ENCODE assay signal across 14 cellular contexts in the genomic region with DNA sequence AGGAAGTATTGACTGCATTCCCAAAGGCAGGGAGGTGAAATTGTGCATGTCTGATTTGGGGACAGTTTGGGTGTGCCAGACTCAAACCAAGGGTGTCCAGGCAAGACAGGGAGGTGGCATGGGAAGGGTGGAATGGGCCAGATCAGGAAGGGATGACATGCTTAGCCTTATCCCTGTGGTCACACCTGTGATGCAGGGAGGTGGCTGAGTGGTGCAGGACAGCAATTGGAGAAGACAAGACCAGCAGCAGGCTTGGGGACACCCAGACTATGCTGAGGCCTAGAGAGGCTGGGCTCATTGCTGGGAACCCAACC. TPM values are rescaled to one million over a fixed set of nuclear protein-coding genes. Genes with fewer than 3 reads are reported as not detected.
DNase-seq lines count a peak whose midpoint lies in the region; ATAC-seq, FAIRE-seq and TF ChIP-seq lines count a peak whose summit lies in the region.
"Had no signal": no experiment of that assay in that cellular context is flagged by ENCODE, and none has a peak within 500 bp of the region (broad histone marks: within the 10 kb centered on the region; RNA-seq: fewer than 3 reads in every experiment).

No MANE protein-coding gene starts in this region.

- no TSS peak for BruUV-seq in A673 (replicated peaks; lab: Mats Ljungman, UMichigan)

- H3K27ac Mint-ChIP-seq in activated naive CD4-positive, alpha-beta T cell treated with anti-CD3 and anti-CD28 coated beads, Interleukin-2, amount 50 U/mL, for 72 hours, result no peak overlapping the region

- CTCF ChIA-PET in A673 (lab: Charles Lee), result no interaction called here

- no peak overlapping the region for H2AFZ ChIP-seq in neural cell (ENCODE audit: low read depth, low read length)

- TF ChIP-seq EP300 in neural cell (conservative IDR thresholded peaks at IDR 0.05; ENCODE audit: poor library complexity, severe bottlenecking), result no peak

- H3K27ac ChIP-seq in A673 (ENCODE audit: low read depth, low read length, poor library complexity, severe bottlenecking), result peak overlapping the region; percentile 82
- peak overlapping the region; percentile 59 to 78 (median 72) for H3K27ac ChIP-seq in body of pancreas
- H3K27ac ChIP-seq in neural cell (ENCODE audit: low read length), result no peak overlapping the region

- no peak overlapping the region for H3K4me3 ChIP-seq in A673 (ENCODE audit: low read depth, low read length, poor library complexity, severe bottlenecking)
- no peak overlapping the region for H3K4me3 ChIP-seq in body of pancreas
- H3K4me3 ChIP-seq in neural cell (ENCODE audit: low read length), result peak overlapping the region; percentile 58

- H3K36me3 Mint-ChIP-seq in activated naive CD4-positive, alpha-beta T cell treated with anti-CD3 and anti-CD28 coated beads, Interleukin-2, amount 50 U/mL, for 72 hours, result no peaks in the 10 kb centered on the region
- H3K36me3 Mint-ChIP-seq: stimulated activated naive B cell treated with anti-CD40 and anti-IgM and Interleukin-4, amounts not matched to agents 10 μg/mL and 1 μg/mL and 100 μg/mL, for 72 hours had no signal

- FAIRE-seq in D721Med (lab: Jason Lieb, UNC) (no peak), GM12891 (lab: Jason Lieb, UNC) (no peak)
- FAIRE-seq: endometrium had no signal

- H3K79me2 ChIP-seq in neural cell (replicated peaks; ENCODE audit: insufficient read depth, low read length), result no peaks in the 10 kb centered on the region

- no peak for DNase-seq in A673 (ENCODE audit: low spot score)
- peak; percentile 12 for DNase-seq in D721Med (ENCODE audit: insufficient read length, low spot score)
- no peak for DNase-seq in body of pancreas
- no peak for DNase-seq in GM12891 (ENCODE audit: insufficient read length, low spot score)
- DNase-seq in activated naive CD4-positive, alpha-beta T cell treated with anti-CD3 and anti-CD28 coated beads, Interleukin-2, amount 50 U/mL, for 72 hours (ENCODE audit: low spot score in 2 of 2), result no peak
- DNase-seq: left ventricle myocardium superior; SIG-M5; stimulated activated naive B cell treated with anti-CD40 and anti-IgM and Interleukin-4, amounts not matched to agents 10 μg/mL and 1 μg/mL and 100 μg/mL, for 72 hours had no signal

- intact Hi-C loops in A673 (cut with micrococcal nuclease; ENCODE audit: unreplicated experiment), result no loop called here
- intact Hi-C loops in body of pancreas (cut with DNase I), result no loop called here

- POLR2A ChIA-PET in A673 (lab: Charles Lee; ENCODE audit: low non-redundant PET), result no interaction called here

- TF ChIP-seq RAD21 in neural cell (conservative IDR thresholded peaks at IDR 0.05), result no peak

- H3K4me1 ChIP-seq in A673 (ENCODE audit: insufficient read depth, low read length, poor library complexity, severe bottlenecking) (peaks cover 49% of the 10 kb centered on the region), body of pancreas (peaks cover 46% of the 10 kb centered on the region)

- H3K9me3 Mint-ChIP-seq in activated naive CD4-positive, alpha-beta T cell treated with anti-CD3 and anti-CD28 coated beads, Interleukin-2, amount 50 U/mL, for 72 hours, result no peaks in the 10 kb centered on the region
- H3K9me3 Mint-ChIP-seq: stimulated activated naive B cell treated with anti-CD40 and anti-IgM and Interleukin-4, amounts not matched to agents 10 μg/mL and 1 μg/mL and 100 μg/mL, for 72 hours had no signal

- H3K9me2 ChIP-seq in neural cell (ENCODE audit: insufficient read depth, low read length), result no peaks in the 10 kb centered on the region

- H3K9me3 ChIP-seq in A673 (ENCODE audit: low read depth, low read length, poor library complexity, severe bottlenecking), result no peaks in the 10 kb centered on the region
- no peaks in the 10 kb centered on the region for H3K9me3 ChIP-seq in body of pancreas
- no peaks in the 10 kb centered on the region for H3K9me3 ChIP-seq in neural cell (ENCODE audit: low read length)
- H3K9me3 ChIP-seq: heart left ventricle had no signal

- no peaks in the 10 kb centered on the region for H4K20me1 ChIP-seq in neural cell (ENCODE audit: insufficient read depth)

- TF ChIP-seq CTCF in A673 (conservative IDR thresholded peaks at IDR 0.05; ENCODE audit: low read depth, low read length) (no peak), D721Med (IDR thresholded peaks at IDR 0.05; ENCODE audit: insufficient read depth, missing control alignments) (no peak), body of pancreas (IDR thresholded peaks at IDR 0.05) (no peak), neural cell (IDR thresholded peaks at IDR 0.05; ENCODE audit: poor library complexity, severe bottlenecking) (no peak)

- H3K4me2 ChIP-seq in neural cell (ENCODE audit: low read length), result no peak overlapping the region

- H3F3A ChIP-seq in neural cell (ENCODE audit: insufficient read depth, low read length, poor library complexity, severe bottlenecking), result no peaks in the 10 kb centered on the region

- ATAC-seq in body of pancreas (no peak), GM19467 (IDR thresholded peaks at IDR 0.05; ENCODE audit: unreplicated experiment) (no peak), GM18909 (IDR thresholded peaks at IDR 0.05; ENCODE audit: poor library complexity, unreplicated experiment) (no peak)
- ATAC-seq in activated naive CD4-positive, alpha-beta T cell treated with anti-CD3 and anti-CD28 coated beads, Interleukin-2, amount 50 U/mL, for 72 hours, result no peak
- ATAC-seq: heart left ventricle had no signal

- TF ChIP-seq POLR2A in body of pancreas (IDR thresholded peaks at IDR 0.05), result no peak
- no peak for TF ChIP-seq POLR2A in GM12891 (IDR thresholded peaks at IDR 0.05; ENCODE audit: low read depth, low read length)

- no peak overlapping the region for H3K9ac ChIP-seq in neural cell (ENCODE audit: low read length)

- H3K36me3 ChIP-seq in A673 (ENCODE audit: insufficient read depth, low read length, poor library complexity, severe bottlenecking) (peaks cover 4% of the 10 kb centered on the region), body of pancreas (replicated peaks in 1 of 2; ENCODE audit: insufficient read depth in 1 of 2, low read depth in 2 of 2) (no peaks in the 10 kb centered on the region), neural cell (ENCODE audit: insufficient read depth, low read length) (no peaks in the 10 kb centered on the region)
- H3K36me3 ChIP-seq: heart left ventricle had no signal

- H3K27me3 ChIP-seq in A673 (replicated peaks; ENCODE audit: insufficient read depth, low read depth, low read length, poor library complexity) (no peaks in the 10 kb centered on the region), body of pancreas (peaks cover 0 to 5% of the 10 kb centered on the region in 2 donors), neural cell (ENCODE audit: insufficient read depth, low read depth, low read length) (peaks cover 53% of the 10 kb centered on the region)

TF ChIP-seq in neural cell, 6 proteins besides CTCF, POLR2A, EP300 and RAD21 (continues in another document):
- no peak for TF ChIP-seq EZH2 (IDR thresholded peaks at IDR 0.05; ENCODE audit: borderline replicate concordance, insufficient read depth, low read length, poor library complexity, severe bottlenecking)
- TF ChIP-seq TAF1 (IDR thresholded peaks at IDR 0.05; ENCODE audit: low read depth), result no peak
- TF ChIP-seq MXI1 (conservative IDR thresholded peaks at IDR 0.05; ENCODE audit: poor library complexity, severe bottlenecking), result no peak
- no peak for TF ChIP-seq POLR2AphosphoS5 (IDR thresholded peaks at IDR 0.05)

TF ChIP-seq in GM12891, 5 proteins besides CTCF, POLR2A, EP300 and RAD21:
- TF ChIP-seq POU2F2 (IDR thresholded peaks at IDR 0.05; ENCODE audit: low read depth, low read length), result no peak
- no peak for TF ChIP-seq SPI1 (IDR thresholded peaks at IDR 0.05; ENCODE audit: low read depth, low read length)
- no peak for TF ChIP-seq PAX5 (IDR thresholded peaks at IDR 0.05; ENCODE audit: insufficient read depth, low read length, severe bottlenecking)
- TF ChIP-seq POLR2AphosphoS5 (IDR thresholded peaks at IDR 0.05; ENCODE audit: low read depth, low read length), result no peak
TF ChIP-seq in GM12891: peak in this region for 0.

RNA-seq across cellular contexts. Expression of a gene that starts 4.0 kb away (rescaled TPM):
- total RNA-seq in A673 (2021) (6.1 and 7.6 TPM in 2 replicates), body of pancreas (1 to 10 TPM; 1.0 to 2.3 TPM)
- polyA plus RNA-seq in neural cell, result 0.59 and 3.2 TPM in 2 replicates
- polyA minus RNA-seq in neural cell, result 3.5 and 3.9 TPM in 2 replicates
- 0.19 TPM for polyA plus RNA-seq in GM12891 (2012; ENCODE audit: low read depth, missing spikeins)
- under 1 TPM in 1 of 2 donors, not detected in 1; 0.39 TPM for total RNA-seq in activated naive CD4-positive, alpha-beta T cell treated with anti-CD3 and anti-CD28 coated beads, Interleukin-2, amount 50 U/mL, for 72 hours
- polyA plus RNA-seq: CD14-positive monocyte had no signal
